Comparison of ENCODE assay signal across 8 cellular contexts in genomic region chr12:121776190-121777098, GRCh38.
DNase-seq lines count a peak whose midpoint lies in the region; ATAC-seq and TF ChIP-seq lines count a peak whose summit lies in the region.

No MANE protein-coding gene starts in this region.

- intact Hi-C loops in head of caudate nucleus (cut with DNase I): no loop called here

- ATAC-seq in HG03442 (IDR thresholded peaks at IDR 0.05; ENCODE audit: unreplicated experiment) (peak; percentile 48), GM21825 (IDR thresholded peaks at IDR 0.05; ENCODE audit: unreplicated experiment) (no peak), HG03135 (IDR thresholded peaks at IDR 0.05; ENCODE audit: unreplicated experiment) (no peak)

- peak; percentile 78 for DNase-seq in ELR (ENCODE audit: low read depth)
- DNase-seq in SKM-1 (lab: John Stamatoyannopoulos, UW; ENCODE audit: unreplicated experiment): peak; percentile 26
- DNase-seq in activated naive CD4-positive, alpha-beta T cell (lab: John Stamatoyannopoulos, UW): peak; percentile 85 to 96 (median 91)
- DNase-seq in head of caudate nucleus: peak; percentile 48 to 91 (median 80)
- no peak for DNase-seq in retinal pigment epithelial cell (ENCODE audit: low read depth)

- peak; percentile 86 for TF ChIP-seq CTCF in retinal pigment epithelial cell (conservative IDR thresholded peaks at IDR 0.05; ENCODE audit: low read depth, low read length)

- no peak overlapping the region for H3K4me3 ChIP-seq in retinal pigment epithelial cell (ENCODE audit: low read length)
